ENCODE assay signal across 27 cellular contexts in the genomic region with DNA sequence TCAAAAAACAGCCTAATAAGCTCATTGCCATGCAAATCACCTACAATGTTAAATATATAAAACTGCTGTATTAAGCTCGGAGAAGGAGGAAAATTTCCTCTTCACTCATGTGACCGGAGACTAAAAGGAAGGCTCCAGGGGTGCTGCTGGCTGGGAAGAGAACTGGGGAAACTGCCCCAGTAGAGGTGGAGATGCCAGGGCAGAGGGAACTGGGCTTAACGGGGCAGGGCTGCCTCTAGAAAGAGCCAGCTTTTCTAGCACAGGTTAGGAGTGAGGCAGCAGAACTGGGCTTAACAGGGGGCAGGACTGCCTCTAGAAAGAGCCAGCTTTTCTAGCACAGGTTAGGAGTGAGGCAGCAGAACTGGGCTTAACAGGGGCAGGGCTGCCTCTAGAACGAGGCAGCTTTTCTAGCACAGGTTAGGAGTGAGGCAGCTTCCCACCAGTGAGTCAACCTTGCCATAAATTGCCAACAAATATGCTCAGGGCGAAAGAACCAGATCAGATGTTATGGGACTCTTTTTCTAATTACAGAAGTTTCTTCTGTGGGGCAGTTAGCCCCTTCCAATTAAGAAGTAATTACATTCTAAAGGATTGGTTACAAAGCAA.
"Had no signal": no experiment of that assay in that cellular context is flagged by ENCODE, and none has a peak within 500 bp of the region (broad histone marks: within the 10 kb centered on the region; RNA-seq: fewer than 3 reads in every experiment).

No MANE protein-coding gene starts in this region.

- H3K27ac Mint-ChIP-seq: activated B cell treated with CpG ODN at 0.5 μM for 24 hours; activated CD4-positive, alpha-beta T cell treated with anti-CD3 and anti-CD28 coated beads for 36 hours; activated naive CD4-positive, alpha-beta T cell treated with anti-CD3 and anti-CD28 coated beads, Interleukin-2, amount 50 U/mL, for 72 hours; activated T-cell treated with anti-CD3 and anti-CD28 coated beads, Interleukin-2, amount 50 U/mL, for 24 hours; activated T-helper 17 cell treated with anti-CD3 and anti-CD28 coated beads, Interleukin-2, amount 50 U/mL, for 72 hours; effector memory CD8-positive, alpha-beta T cell; naive thymus-derived CD4-positive, alpha-beta T cell; progenitor cell of endocrine pancreas; stimulated activated naive CD8-positive, alpha-beta T cell treated with anti-CD3 and anti-CD28 coated beads, Interleukin-15, Interleukin-2, amounts not matched to agents 100 ng/mL and 50 ng/mL, for 24 hours; T-helper 1 cell treated with Interleukin-12 subunit alpha and Interleukin-12 subunit beta and Interleukin-4 antibody, amounts not matched to agents 30 μg/mL and 1 μg/mL, for 36 hours had no signal

- H3K27me3 Mint-ChIP-seq: activated B cell treated with CpG ODN at 0.5 μM for 24 hours; activated CD4-positive, alpha-beta T cell treated with anti-CD3 and anti-CD28 coated beads for 36 hours; activated T-cell treated with anti-CD3 and anti-CD28 coated beads, Interleukin-2, amount 50 U/mL, for 24 hours; activated T-helper 17 cell treated with anti-CD3 and anti-CD28 coated beads, Interleukin-2, amount 50 U/mL, for 72 hours; central memory CD8-positive, alpha-beta T cell; effector memory CD8-positive, alpha-beta T cell; naive thymus-derived CD4-positive, alpha-beta T cell; progenitor cell of endocrine pancreas; stimulated activated naive CD8-positive, alpha-beta T cell treated with anti-CD3 and anti-CD28 coated beads, Interleukin-15, Interleukin-2, amounts not matched to agents 100 ng/mL and 50 ng/mL, for 24 hours had no signal

- DNase-seq: activated B cell treated with CpG ODN at 0.5 μM for 24 hours; activated CD4-positive, alpha-beta T cell treated with anti-CD3 and anti-CD28 coated beads for 36 hours; activated CD4-positive, alpha-beta T cell treated with anti-CD3 and anti-CD28 coated beads, Interleukin-2, amount 50 U/mL, for 4 hours; activated CD8-positive, alpha-beta memory T cell treated with anti-CD3 and anti-CD28 coated beads for 24 hours; activated CD8-positive, alpha-beta memory T cell treated with anti-CD3 and anti-CD28 coated beads, Interleukin-2, amount 50 U/mL, for 4 hours; activated T-cell treated with anti-CD3 and anti-CD28 coated beads, Interleukin-2, amount 50 U/mL, for 24 hours; dorsolateral prefrontal cortex; effector memory CD8-positive, alpha-beta T cell; heart left ventricle; islet precursor cell; lower lobe of right lung; naive thymus-derived CD4-positive, alpha-beta T cell; stimulated activated CD4-positive, alpha-beta T cell treated with anti-CD3 and anti-CD28 coated beads, Interleukin-4, amount 100 ng/mL, for 24 hours; substantia nigra; T1000 had no signal

- H3K4me1 Mint-ChIP-seq: activated B cell treated with CpG ODN at 0.5 μM for 24 hours; activated T-helper 17 cell treated with anti-CD3 and anti-CD28 coated beads, Interleukin-2, amount 50 U/mL, for 72 hours; central memory CD8-positive, alpha-beta T cell had no signal

- H3K27me3 ChIP-seq: ascending aorta, breast epithelium, dorsolateral prefrontal cortex, heart left ventricle, right atrium auricular region, thyroid gland had no signal

- H3K9me3 Mint-ChIP-seq: activated B cell treated with CpG ODN at 0.5 μM for 24 hours; activated naive CD4-positive, alpha-beta T cell treated with anti-CD3 and anti-CD28 coated beads, Interleukin-2, amount 50 U/mL, for 72 hours; activated T-cell treated with anti-CD3 and anti-CD28 coated beads, Interleukin-2, amount 50 U/mL, for 24 hours; activated T-helper 17 cell treated with anti-CD3 and anti-CD28 coated beads, Interleukin-2, amount 50 U/mL, for 72 hours; central memory CD8-positive, alpha-beta T cell; effector memory CD8-positive, alpha-beta T cell; naive thymus-derived CD4-positive, alpha-beta T cell; neural crest cell; stimulated activated naive CD8-positive, alpha-beta T cell treated with anti-CD3 and anti-CD28 coated beads, Interleukin-15, Interleukin-2, amounts not matched to agents 100 ng/mL and 50 ng/mL, for 24 hours; T-helper 1 cell treated with Interleukin-12 subunit alpha and Interleukin-12 subunit beta and Interleukin-4 antibody, amounts not matched to agents 30 μg/mL and 1 μg/mL, for 36 hours had no signal

- H3K36me3 Mint-ChIP-seq: activated naive CD4-positive, alpha-beta T cell treated with anti-CD3 and anti-CD28 coated beads, Interleukin-2, amount 50 U/mL, for 72 hours had no signal

- H3K4me3 Mint-ChIP-seq: activated B cell treated with CpG ODN at 0.5 μM for 24 hours; activated CD4-positive, alpha-beta T cell treated with anti-CD3 and anti-CD28 coated beads for 36 hours; activated T-cell treated with anti-CD3 and anti-CD28 coated beads, Interleukin-2, amount 50 U/mL, for 24 hours; activated T-helper 17 cell treated with anti-CD3 and anti-CD28 coated beads, Interleukin-2, amount 50 U/mL, for 72 hours; central memory CD8-positive, alpha-beta T cell; effector memory CD8-positive, alpha-beta T cell; naive thymus-derived CD4-positive, alpha-beta T cell; neural crest cell; stimulated activated naive CD8-positive, alpha-beta T cell treated with anti-CD3 and anti-CD28 coated beads, Interleukin-15, Interleukin-2, amounts not matched to agents 100 ng/mL and 50 ng/mL, for 24 hours; T-helper 1 cell treated with Interleukin-12 subunit alpha and Interleukin-12 subunit beta and Interleukin-4 antibody, amounts not matched to agents 30 μg/mL and 1 μg/mL, for 36 hours had no signal

- H3K36me3 ChIP-seq: ascending aorta, breast epithelium, heart left ventricle, lower lobe of right lung, right atrium auricular region, thyroid gland had no signal

- H3K9me3 ChIP-seq: ascending aorta, breast epithelium, heart left ventricle, lower lobe of right lung, right atrium auricular region, thyroid gland had no signal

- H3K4me1 ChIP-seq: breast epithelium had no signal

- H3K27ac ChIP-seq: ascending aorta, breast epithelium, heart left ventricle, lower lobe of right lung, right atrium auricular region had no signal

- H3K4me3 ChIP-seq: ascending aorta, breast epithelium, dorsolateral prefrontal cortex, heart left ventricle, lower lobe of right lung, right atrium auricular region, thyroid gland had no signal

- ATAC-seq: activated CD4-positive, alpha-beta T cell treated with anti-CD3 and anti-CD28 coated beads for 36 hours; activated naive CD4-positive, alpha-beta T cell treated with anti-CD3 and anti-CD28 coated beads, Interleukin-2, amount 50 U/mL, for 72 hours; activated T-helper 17 cell treated with anti-CD3 and anti-CD28 coated beads, Interleukin-2, amount 50 U/mL, for 72 hours; effector memory CD8-positive, alpha-beta T cell; heart left ventricle; left lobe of liver; lower lobe of right lung; naive thymus-derived CD4-positive, alpha-beta T cell had no signal
